In genomic region chr5:133952729-133953567, GRCh38 we compare ENCODE assay signal across 9 cellular contexts. TPM values are rescaled to one million over a fixed set of nuclear protein-coding genes. Genes with fewer than 3 reads are reported as not detected.
DNase-seq lines count a peak whose midpoint lies in the region; ATAC-seq and TF ChIP-seq lines count a peak whose summit lies in the region.
"Had no signal": no experiment of that assay in that cellular context is flagged by ENCODE, and none has a peak within 500 bp of the region (broad histone marks: within the 10 kb centered on the region; RNA-seq: fewer than 3 reads in every experiment).

No MANE protein-coding gene starts in this region.

- DNase-seq in GM23248: peak; percentile 96
- DNase-seq in amniotic epithelial cell (ENCODE audit: low read depth): peak; percentile 93
- DNase-seq in heart right ventricle: peak in 1 of 2 donors; percentile 82
- peak; percentile 71 to 80 for DNase-seq in gastrocnemius medialis
- DNase-seq in HuH-7 (ENCODE audit: low spot score): no peak
- no peak for DNase-seq in retina
- DNase-seq in effector memory CD8-positive, alpha-beta T cell: no peak
- DNase-seq: mesendoderm had no signal

- in situ Hi-C loops in GM23248 (cut with MboI): no loop called here
- in situ Hi-C loops in gastrocnemius medialis (cut with MboI; ENCODE audit: low sequenced_read_pairs in 4 of 4): no loop called here

- H3K27me3 Mint-ChIP-seq in effector memory CD8-positive, alpha-beta T cell: no peaks in the 10 kb centered on the region

- H3K36me3 Mint-ChIP-seq in effector memory CD8-positive, alpha-beta T cell (ENCODE audit: insufficient read depth): peaks cover 33% of the 10 kb centered on the region

- no peak overlapping the region for H3K27ac Mint-ChIP-seq in effector memory CD8-positive, alpha-beta T cell

- TF ChIP-seq CTCF in heart right ventricle (IDR thresholded peaks at IDR 0.05): no peak
- TF ChIP-seq CTCF in gastrocnemius medialis (IDR thresholded peaks at IDR 0.05 in 4 of 5, conservative IDR thresholded peaks at IDR 0.05 in 1 of 5): no peak

- peaks cover 15% of the 10 kb centered on the region for H3K79me2 ChIP-seq in GM23248 (ENCODE audit: insufficient read depth)

- H3K4me3 ChIP-seq in GM23248 (no peak overlapping the region), heart right ventricle (peak overlapping the region in 4 of 10 donors; percentile 1 to 28 (median 8)), gastrocnemius medialis (peak overlapping the region; percentile 16 to 35 (median 32))

- WGBS in GM23248 (ENCODE audit: low coverage in 1 of 2, low lambda C conversion rate in 2 of 2, missing lambda C conversion rate in 2 of 2), 2 experiments: 40 to 43% methylated on average over 10 of the region's 10 CpGs
- WGBS in heart right ventricle, 2 donors: 39 to 45% methylated on average over 10 of the region's 10 CpGs

- no peaks in the 10 kb centered on the region for H3K4me1 Mint-ChIP-seq in effector memory CD8-positive, alpha-beta T cell (ENCODE audit: low read depth in 2 of 2)

- no peaks in the 10 kb centered on the region for H3K9me2 ChIP-seq in GM23248 (ENCODE audit: insufficient read depth)

- H3K9ac ChIP-seq in GM23248: 0 out of 2 replicates have a peak overlapping the region, but pooled peaks have one; percentile 10

- no peak overlapping the region for H3K4me3 Mint-ChIP-seq in effector memory CD8-positive, alpha-beta T cell

- H3K4me1 ChIP-seq in GM23248 (ENCODE audit: insufficient read depth) (peaks cover 13% of the 10 kb centered on the region), heart right ventricle (peaks cover 9 to 51% (median 44%) of the 10 kb centered on the region in 9 donors), gastrocnemius medialis (peaks cover 14 to 15% of the 10 kb centered on the region in 2 donors)

- peak; percentile 81 to 96 (median 91) for ATAC-seq in heart right ventricle
- peak; percentile 100 for ATAC-seq in gastrocnemius medialis
- no peak for ATAC-seq in effector memory CD8-positive, alpha-beta T cell (replicated peaks)
- ATAC-seq in GM21381 (IDR thresholded peaks at IDR 0.05; ENCODE audit: unreplicated experiment): no peak

- H3K27ac ChIP-seq in GM23248 (peak overlapping the region; percentile 67), heart right ventricle (peak overlapping the region; percentile 55 to 87 (median 83)), gastrocnemius medialis (peak overlapping the region; percentile 73 to 86 (median 84))

- TF ChIP-seq POLR2A in gastrocnemius medialis (IDR thresholded peaks at IDR 0.05): no peak

- H4K20me1 ChIP-seq in GM23248 (ENCODE audit: insufficient read depth): no peaks in the 10 kb centered on the region

- no peaks in the 10 kb centered on the region for H3K9me3 ChIP-seq in GM23248 (ENCODE audit: low read depth)
- H3K9me3 ChIP-seq in heart right ventricle: no peaks in the 10 kb centered on the region
- no peaks in the 10 kb centered on the region for H3K9me3 ChIP-seq in gastrocnemius medialis

- peaks cover 35% of the 10 kb centered on the region for H3F3A ChIP-seq in GM23248 (ENCODE audit: insufficient read depth)

- H3K27me3 ChIP-seq in GM23248 (replicated peaks; ENCODE audit: insufficient read depth) (no peaks in the 10 kb centered on the region), heart right ventricle (no peaks in the 10 kb centered on the region), gastrocnemius medialis (no peaks in the 10 kb centered on the region)

- peaks cover 11% of the 10 kb centered on the region for H3K36me3 ChIP-seq in GM23248 (ENCODE audit: low read depth)
- peaks cover 0 to 41% (median 0%) of the 10 kb centered on the region in 9 donors for H3K36me3 ChIP-seq in heart right ventricle
- peaks cover 0 to 19% of the 10 kb centered on the region in 2 donors for H3K36me3 ChIP-seq in gastrocnemius medialis

- peak overlapping the region; percentile 53; the same call in 1 of the 2 replicates for H2AFZ ChIP-seq in GM23248

- H3K4me2 ChIP-seq in GM23248 (ENCODE audit: unreplicated experiment): peak overlapping the region; percentile 37

- no peaks in the 10 kb centered on the region for H3K9me3 Mint-ChIP-seq in effector memory CD8-positive, alpha-beta T cell

- intact Hi-C loops in heart right ventricle (cut with DNase I) (no loop called here), gastrocnemius medialis (cut with DNase I; ENCODE audit: low total_unique reads) (loop anchor here (2.0 kb wide), 1 partner anchor 132 kb away; no protein-coding TSS in a partner anchor)

RNA-seq across cellular contexts. Expression of gene C5orf15, which starts 15.5 kb away (rescaled TPM):
- 126 and 128 TPM in 2 replicates for total RNA-seq in GM23248 (2014; rRNA removed; shearing (Covaris generic))
- polyA plus RNA-seq in GM23248 (2016; fragmentation: Nextera tagmentation; extraction: Ambion mirVana) (121 and 122 TPM in 2 replicates), heart right ventricle (10 to 100 TPM; 22.2 to 28.7 TPM)
- total RNA-seq in heart right ventricle (10 to 100 TPM; 31.0 to 55.3 (median 34.2) TPM), gastrocnemius medialis (10 to 100 TPM; 18.7 to 30.3 (median 24.4) TPM)

RNA-seq across cellular contexts. Expression of gene VDAC1, which starts 51.8 kb away (rescaled TPM):
- total RNA-seq in GM23248 (2014; rRNA removed; shearing (Covaris generic)): 329 and 332 TPM in 2 replicates
- 318 and 337 TPM in 2 replicates for polyA plus RNA-seq in GM23248 (2016; fragmentation: Nextera tagmentation; extraction: Ambion mirVana)
- total RNA-seq in heart right ventricle: 100 to 1,000 TPM; 440 to 609 (median 535) TPM
- polyA plus RNA-seq in heart right ventricle: 100 to 1,000 TPM; 229 to 359 TPM
- total RNA-seq in gastrocnemius medialis: 100 to 1,000 TPM; 412 to 611 (median 495) TPM

Comparison
In these comparisons a context has a peak if more than half of its experiments do, and no peak if none do; other contexts are left out.
1. DNase-seq: peak in GM23248 (single experiment), amniotic epithelial cell (single experiment) and gastrocnemius medialis (2 of 2); none in HuH-7 (single experiment), retina (single experiment) and effector memory CD8-positive, alpha-beta T cell (0 of 3).
2. ATAC-seq: peak in heart right ventricle (8 of 8) and gastrocnemius medialis (2 of 2); none in effector memory CD8-positive, alpha-beta T cell (single experiment) and GM21381 (single experiment).
3. Peak in every context shown above with its lines, with median percentiles within 50 percentile points of each other: H3K27ac ChIP-seq.